1 cellular context compared by ENCODE assay signal in genomic region chr11:75262436-75262835, GRCh38.
A peak's percentile ranks its signal among the peaks of the same experiment; 100 is the strongest.
TF ChIP-seq lines count a peak whose summit lies in the region.

No MANE protein-coding gene starts in this region.

TF ChIP-seq in HepG2, 621 proteins besides CTCF, POLR2A, EP300 and RAD21 (continued from another document):
- TF ChIP-seq FOXO4 (CRISPR knock-in tag; conservative IDR thresholded peaks at IDR 0.05) (0 out of 2 replicates have a peak, but pooled peaks have one; percentile 41), SALL1 (CRISPR knock-in tag; IDR thresholded peaks at IDR 0.05) (0 out of 2 replicates have a peak, but pooled peaks have one; percentile 0), ZNF670 (CRISPR knock-in tag; IDR thresholded peaks at IDR 0.05; ENCODE audit: borderline replicate concordance) (no peak), POLR2G (IDR thresholded peaks at IDR 0.05; ENCODE audit: low read depth, low read length) (peak; percentile 44), ZNF629 (CRISPR knock-in tag; conservative IDR thresholded peaks at IDR 0.05) (peak; percentile 63)
